Comparison of ENCODE assay signal across 25 cellular contexts in genomic region chr5:9401786-9402472, GRCh38.
DNase-seq lines count a peak whose midpoint lies in the region; ATAC-seq and TF ChIP-seq lines count a peak whose summit lies in the region.
"Had no signal": no experiment of that assay in that cellular context is flagged by ENCODE, and none has a peak within 500 bp of the region (broad histone marks: within the 10 kb centered on the region; RNA-seq: fewer than 3 reads in every experiment).

No MANE protein-coding gene starts in this region.

- no peaks in the 10 kb centered on the region for H4K20me1 ChIP-seq in PC-3 (ENCODE audit: low read length)

- H3K36me3 ChIP-seq in breast epithelium (no peaks in the 10 kb centered on the region), PC-3 (ENCODE audit: low read depth, low read length) (no peaks in the 10 kb centered on the region)
- H3K36me3 ChIP-seq: BE2C, HAP-1, tibial artery had no signal

- no peaks in the 10 kb centered on the region for H3K27me3 ChIP-seq in breast epithelium
- no peaks in the 10 kb centered on the region for H3K27me3 ChIP-seq in PC-3 (ENCODE audit: low read length)
- H3K27me3 ChIP-seq: BE2C, tibial artery had no signal

- H3K9ac ChIP-seq in PC-3 (ENCODE audit: low read length): no peak overlapping the region

- H3K4me1 Mint-ChIP-seq in MCF 10A (ENCODE audit: insufficient read depth, unreplicated experiment): peaks cover 17% of the 10 kb centered on the region
- H3K4me1 Mint-ChIP-seq: memory B cell had no signal

- H2AFZ ChIP-seq in PC-3 (ENCODE audit: low read length): no peak overlapping the region

- ATAC-seq in GM18519 (IDR thresholded peaks at IDR 0.05; ENCODE audit: low FRiP score, unreplicated experiment) (no peak), PC-3 (no peak)
- ATAC-seq: activated naive CD4-positive, alpha-beta T cell treated with anti-CD3 and anti-CD28 coated beads, Interleukin-2, amount 50 U/mL, for 72 hours had no signal

- intact Hi-C loops in MCF 10A (cut with micrococcal nuclease) (no loop called here), breast epithelium (cut with DNase I; ENCODE audit: low total_unique reads) (loop anchor here (1.0 kb wide), 1 partner anchor 27 kb away; no protein-coding TSS in a partner anchor), PC-3 (cut with micrococcal nuclease) (no loop called here)

- no peak overlapping the region for H3K27ac ChIP-seq in breast epithelium
- no peak overlapping the region for H3K27ac ChIP-seq in PC-3 (ENCODE audit: low read length)
- H3K27ac ChIP-seq: tibial artery had no signal

- POLR2A ChIA-PET in MCF 10A (lab: Yijun Ruan, JAX): interaction anchor here (0.6 to 1.2 kb wide), 2 partner anchors 9 to 19 kb away, joined by 3 read pairs; no protein-coding TSS in a partner anchor
- POLR2A ChIA-PET in PC-3 (lab: Charles Lee; ENCODE audit: unreplicated experiment): no interaction called here

- H3K27me3 Mint-ChIP-seq in MCF 10A (ENCODE audit: insufficient read depth, unreplicated experiment): no peaks in the 10 kb centered on the region
- H3K27me3 Mint-ChIP-seq: memory B cell; stimulated activated naive CD8-positive, alpha-beta T cell treated with anti-CD3 and anti-CD28 coated beads, Interleukin-15, Interleukin-2, amounts not matched to agents 100 ng/mL and 50 ng/mL, for 24 hours had no signal

- peak overlapping the region; percentile 64 for H3K27ac Mint-ChIP-seq in MCF 10A (ENCODE audit: low read depth, unreplicated experiment)
- H3K27ac Mint-ChIP-seq: activated naive CD4-positive, alpha-beta T cell treated with anti-CD3 and anti-CD28 coated beads, Interleukin-2, amount 50 U/mL, for 72 hours; memory B cell; stimulated activated naive CD8-positive, alpha-beta T cell treated with anti-CD3 and anti-CD28 coated beads, Interleukin-15, Interleukin-2, amounts not matched to agents 100 ng/mL and 50 ng/mL, for 24 hours had no signal

- H3F3A ChIP-seq in PC-3 (ENCODE audit: low read length, unreplicated experiment): no peaks in the 10 kb centered on the region

- CTCF ChIA-PET in MCF 10A (lab: Yijun Ruan, JAX): no interaction called here
- CTCF ChIA-PET in PC-3 (lab: Charles Lee): interaction anchor here (0.6 kb wide), 1 partner anchor 113 kb away, joined by 4 read pairs; no protein-coding TSS in a partner anchor

- no peak overlapping the region for H3K4me3 ChIP-seq in breast epithelium
- H3K4me3 ChIP-seq in PC-3 (ENCODE audit: low read length): no peak overlapping the region
- H3K4me3 ChIP-seq: HAP-1, tibial artery had no signal

- no peak overlapping the region for H3K4me2 ChIP-seq in PC-3 (ENCODE audit: low read length)

- no peaks in the 10 kb centered on the region for H3K79me2 ChIP-seq in PC-3 (ENCODE audit: low read length)

- DNase-seq in MCF 10A (ENCODE audit: unreplicated experiment): peak; percentile 89
- no peak for DNase-seq in breast epithelium (ENCODE audit: low spot score in 2 of 2)
- DNase-seq in SKM-1 (lab: John Stamatoyannopoulos, UW; ENCODE audit: unreplicated experiment): peak; percentile 31
- peak; percentile 86 for DNase-seq in fibroblast of peridontal ligament (ENCODE audit: extremely low read depth)
- DNase-seq in GM19240 (ENCODE audit: insufficient read length, low spot score): no peak
- DNase-seq in PC-3: no peak
- DNase-seq in NCI-H524 (lab: John Stamatoyannopoulos, UW): no peak
- DNase-seq: 8988T; activated CD4-positive, alpha-beta T cell treated with anti-CD3 and anti-CD28 coated beads for 48 hours; BE2C; Caco-2; effector CD4-positive, alpha-beta T cell; EL; erythroblast; glutamatergic neuron; kidney glomerular epithelial cell; NCI-H1048; NCI-H2029; stimulated activated CD4-positive, alpha-beta T cell treated with anti-CD3 and anti-CD28 coated beads, Interleukin-4, amount 100 ng/mL, for 24 hours; tibial artery had no signal

- no peaks in the 10 kb centered on the region for H3K36me3 Mint-ChIP-seq in MCF 10A (ENCODE audit: insufficient read depth, unreplicated experiment)
- H3K36me3 Mint-ChIP-seq: activated naive CD4-positive, alpha-beta T cell treated with anti-CD3 and anti-CD28 coated beads, Interleukin-2, amount 50 U/mL, for 72 hours; memory B cell had no signal

- H3K4me1 ChIP-seq in breast epithelium (no peaks in the 10 kb centered on the region), PC-3 (ENCODE audit: insufficient read depth, low read length) (no peaks in the 10 kb centered on the region)
- H3K4me1 ChIP-seq: BE2C, Caco-2, HAP-1, tibial artery had no signal

- no peak overlapping the region for H3K4me3 Mint-ChIP-seq in MCF 10A (ENCODE audit: unreplicated experiment)
- H3K4me3 Mint-ChIP-seq: memory B cell; stimulated activated naive CD8-positive, alpha-beta T cell treated with anti-CD3 and anti-CD28 coated beads, Interleukin-15, Interleukin-2, amounts not matched to agents 100 ng/mL and 50 ng/mL, for 24 hours had no signal

- TF ChIP-seq CTCF in MCF 10A (IDR thresholded peaks at IDR 0.05; ENCODE audit: unreplicated experiment) (no peak), breast epithelium (IDR thresholded peaks at IDR 0.05) (no peak), PC-3 (conservative IDR thresholded peaks at IDR 0.05; ENCODE audit: low read depth, low read length) (no peak)

- no peak for TF ChIP-seq POLR2A in breast epithelium (IDR thresholded peaks at IDR 0.05)

- H3K9me3 ChIP-seq in breast epithelium (peaks cover 0 to 3% of the 10 kb centered on the region in 2 donors), PC-3 (ENCODE audit: low read length) (no peaks in the 10 kb centered on the region)
- H3K9me3 ChIP-seq: BE2C, Caco-2, HAP-1, tibial artery had no signal

- no TSS peak for BruUV-seq in MCF 10A (replicated peaks; lab: Mats Ljungman, UMichigan)
- BruUV-seq in PC-3 (replicated peaks; lab: Mats Ljungman, UMichigan): no TSS peak

- H3K9me2 ChIP-seq in PC-3 (replicated peaks; ENCODE audit: low read length): no peaks in the 10 kb centered on the region; the same call in 1 of the 2 replicates

- peaks cover 8% of the 10 kb centered on the region for H3K9me3 Mint-ChIP-seq in MCF 10A (ENCODE audit: unreplicated experiment)

Comparison
In these comparisons a context has a peak if more than half of its experiments do, and no peak if none do; other contexts are left out.
1. DNase-seq: peak in MCF 10A (single experiment), SKM-1 (single experiment) and fibroblast of peridontal ligament (single experiment); none in breast epithelium (0 of 2), GM19240 (single experiment), PC-3 (single experiment) and NCI-H524 (0 of 2).